25 cellular contexts compared by ENCODE assay signal in genomic region chr3:49880581-49881328, GRCh38. TPM values are rescaled to one million over a fixed set of nuclear protein-coding genes. Genes with fewer than 3 reads are reported as not detected.
A peak's percentile ranks its signal among the peaks of the same experiment; 100 is the strongest.
DNase-seq lines count a peak whose midpoint lies in the region; ATAC-seq and TF ChIP-seq lines count a peak whose summit lies in the region.
"Had no signal": no experiment of that assay in that cellular context is flagged by ENCODE, and none has a peak within 500 bp of the region (broad histone marks: within the 10 kb centered on the region; RNA-seq: fewer than 3 reads in every experiment).

No MANE protein-coding gene starts in this region.

- no peaks in the 10 kb centered on the region for H3K27me3 ChIP-seq in ectodermal cell (ENCODE audit: control insufficient read depth, insufficient read depth, low read length, poor library complexity, severe bottlenecking)
- H3K27me3 ChIP-seq in PC-9 (ENCODE audit: insufficient read depth, low read depth) = no peaks in the 10 kb centered on the region
- H3K27me3 ChIP-seq: SJSA1 had no signal

- CTCF ChIA-PET in PC-9 (lab: Charles Lee) = interaction anchor here (0.6 kb wide), 1 partner anchor 12 kb away, joined by 3 read pairs; no protein-coding TSS in a partner anchor

- H3K36me3 ChIP-seq in ectodermal cell (ENCODE audit: control insufficient read depth, insufficient read depth, low read length) = no peaks in the 10 kb centered on the region
- no peaks in the 10 kb centered on the region for H3K36me3 ChIP-seq in PC-9 (ENCODE audit: low read depth)
- H3K36me3 ChIP-seq: SJSA1, spleen had no signal

- H3K9me3 Mint-ChIP-seq in nephron progenitor cell = no peaks in the 10 kb centered on the region
- H3K9me3 Mint-ChIP-seq: activated B cell treated with CpG ODN at 0.5 μM for 24 hours; activated naive CD4-positive, alpha-beta T cell treated with anti-CD3 and anti-CD28 coated beads, Interleukin-2, amount 50 U/mL, for 72 hours; nephron had no signal

- intact Hi-C loops in PC-9 (cut with micrococcal nuclease; ENCODE audit: unreplicated experiment) = no loop called here

- no peak for ATAC-seq in HG03442 (IDR thresholded peaks at IDR 0.05; ENCODE audit: unreplicated experiment)
- ATAC-seq: activated CD8-positive, alpha-beta T cell treated with anti-CD3 and anti-CD28 coated beads, Interleukin-2, amount 10 ng/mL, durations not matched to agents 7 days and 5 days; activated naive CD4-positive, alpha-beta T cell treated with anti-CD3 and anti-CD28 coated beads, Interleukin-2, amount 50 U/mL, for 72 hours; T-helper 17 cell had no signal

- H3K36me3 Mint-ChIP-seq in nephron progenitor cell (ENCODE audit: low read depth) = no peaks in the 10 kb centered on the region
- H3K36me3 Mint-ChIP-seq: activated naive CD4-positive, alpha-beta T cell treated with anti-CD3 and anti-CD28 coated beads, Interleukin-2, amount 50 U/mL, for 72 hours had no signal

- TF ChIP-seq CTCF in nephron progenitor cell (IDR thresholded peaks at IDR 0.05) (no peak), PC-9 (conservative IDR thresholded peaks at IDR 0.05) (no peak)

- H3K9me3 ChIP-seq in ectodermal cell (ENCODE audit: control insufficient read depth, low read length) = no peaks in the 10 kb centered on the region
- no peaks in the 10 kb centered on the region for H3K9me3 ChIP-seq in PC-9 (ENCODE audit: insufficient read depth, low read depth)
- H3K9me3 ChIP-seq: SJSA1, spleen had no signal

- H3K4me1 Mint-ChIP-seq in nephron progenitor cell = peaks cover 38% of the 10 kb centered on the region
- H3K4me1 Mint-ChIP-seq: activated B cell treated with CpG ODN at 0.5 μM for 24 hours, T-helper 17 cell had no signal

- no TSS peak for BruUV-seq in PC-9 (replicated peaks; lab: Mats Ljungman, UMichigan)

- no peak overlapping the region for H3K4me3 Mint-ChIP-seq in nephron progenitor cell
- H3K4me3 Mint-ChIP-seq: activated B cell treated with CpG ODN at 0.5 μM for 24 hours; activated CD8-positive, alpha-beta T cell treated with anti-CD3 and anti-CD28 coated beads, Interleukin-2, amount 10 ng/mL, durations not matched to agents 7 days and 5 days; nephron; T-helper 17 cell had no signal

- peak overlapping the region; percentile 4 for H3K4me3 ChIP-seq in ectodermal cell (ENCODE audit: insufficient read depth, low read depth, low read length)
- H3K4me3 ChIP-seq in PC-9 = no peak overlapping the region
- H3K4me3 ChIP-seq: SJSA1, spleen had no signal

- H3K27ac ChIP-seq in ectodermal cell (ENCODE audit: insufficient read depth, low read depth, low read length, poor library complexity, severe bottlenecking) = peak overlapping the region; percentile 47
- H3K27ac ChIP-seq in PC-9 = no peak overlapping the region
- H3K27ac ChIP-seq: 22Rv1, SJSA1, spleen had no signal

- POLR2A ChIA-PET in PC-9 (lab: Charles Lee; ENCODE audit: unreplicated experiment) = interaction anchor here (0.7 kb wide), 2 partner anchors 20 to 72 kb away, joined by 4 to 5 read pairs; no protein-coding TSS in a partner anchor

- H3K9me2 ChIP-seq in PC-9 (ENCODE audit: insufficient read depth) = no peaks in the 10 kb centered on the region

- 19 to 24% methylated on average over 6 of the region's 6 CpGs for WGBS in ectodermal cell, 2 experiments

- H3F3A ChIP-seq in PC-9 (ENCODE audit: insufficient read depth, low read depth) = 0 out of 2 replicates have a peak, but pooled peaks cover 4% of the 10 kb centered on the region

- DNase-seq in DMS 273 (lab: John Stamatoyannopoulos, UW; ENCODE audit: unreplicated experiment) = peak; percentile 58
- no peak for DNase-seq in DMS 273 treated with DMSO at 0.1 percent for 48 hours (lab: John Stamatoyannopoulos, UW)
- peak; percentile 36 to 81 for DNase-seq in NCI-H524 (lab: John Stamatoyannopoulos, UW)
- peak; percentile 69 for DNase-seq in nephron progenitor cell
- no peak for DNase-seq in NCI-H146 treated with DMSO at 0.1 percent for 48 hours (lab: John Stamatoyannopoulos, UW; ENCODE audit: unreplicated experiment)
- no peak for DNase-seq in PC-9
- DNase-seq: activated B cell treated with CpG ODN at 0.5 μM for 24 hours; activated CD8-positive, alpha-beta T cell treated with anti-CD3 and anti-CD28 coated beads, Interleukin-2, amount 10 ng/mL, durations not matched to agents 7 days and 5 days; activated T-cell treated with anti-CD3 and anti-CD28 coated beads, Interleukin-2, amount 50 U/mL, for 48 hours; AML-193; EL; HCEC 1CT; kidney glomerular epithelial cell; NCI-H1930; spleen; stimulated activated CD4-positive, alpha-beta T cell treated with anti-CD3 and anti-CD28 coated beads, Interleukin-4, amount 100 ng/mL, for 4 hours; T-helper 17 cell had no signal

- H3K4me1 ChIP-seq in ectodermal cell (ENCODE audit: control insufficient read depth, insufficient read depth, low read length) (peaks cover 32% of the 10 kb centered on the region), PC-9 (replicated peaks; ENCODE audit: insufficient read depth) (no peaks in the 10 kb centered on the region)
- H3K4me1 ChIP-seq: SJSA1, spleen had no signal

- no peaks in the 10 kb centered on the region for H4K20me1 ChIP-seq in PC-9 (ENCODE audit: insufficient read depth)

- H3K27me3 Mint-ChIP-seq in nephron progenitor cell (ENCODE audit: low read depth, poor library complexity) = peaks cover 7% of the 10 kb centered on the region

- H2AFZ ChIP-seq in PC-9 = no peak overlapping the region

- H3K4me2 ChIP-seq in PC-9 = no peak overlapping the region

- no peaks in the 10 kb centered on the region for H3K79me2 ChIP-seq in PC-9 (ENCODE audit: low read depth)

- H3K27ac Mint-ChIP-seq in nephron progenitor cell = peak overlapping the region; percentile 85
- H3K27ac Mint-ChIP-seq: activated B cell treated with CpG ODN at 0.5 μM for 24 hours; activated CD8-positive, alpha-beta T cell treated with anti-CD3 and anti-CD28 coated beads, Interleukin-2, amount 10 ng/mL, durations not matched to agents 7 days and 5 days; activated naive CD4-positive, alpha-beta T cell treated with anti-CD3 and anti-CD28 coated beads, Interleukin-2, amount 50 U/mL, for 72 hours; nephron had no signal

RNA-seq across cellular contexts. Expression of gene CAMKV, which starts 11.0 kb away (rescaled TPM):
- polyA plus RNA-seq in ectodermal cell (2013, experiment 1 of 4) = 24.3 TPM
- polyA plus RNA-seq in ectodermal cell (2013, experiment 2 of 4) = 22.4 TPM
- 24.6 TPM for polyA plus RNA-seq in ectodermal cell (2013, experiment 3 of 4)
- 24.0 TPM for polyA plus RNA-seq in ectodermal cell (2013, experiment 4 of 4)
- total RNA-seq in PC-9 (2021) = not detected in 2 replicates
- total RNA-seq: activated B cell treated with CpG ODN at 0.5 μM for 24 hours; activated CD8-positive, alpha-beta T cell treated with anti-CD3 and anti-CD28 coated beads, Interleukin-2, amount 10 ng/mL, durations not matched to agents 7 days and 5 days; mesenteric fat pad; SJSA1; spleen had no signal
- polyA plus RNA-seq: spleen, urinary bladder had no signal

RNA-seq across cellular contexts. Expression of gene MST1R, which starts 22.9 kb away (rescaled TPM):
- polyA plus RNA-seq in ectodermal cell (2013, experiment 1 of 4) = 1.1 TPM
- 1.5 TPM for polyA plus RNA-seq in ectodermal cell (2013, experiment 2 of 4)
- 0.91 TPM for polyA plus RNA-seq in ectodermal cell (2013, experiment 3 of 4)
- 2.9 TPM for polyA plus RNA-seq in ectodermal cell (2013, experiment 4 of 4)
- 84.3 and 98.3 TPM in 2 replicates for total RNA-seq in PC-9 (2021)
- total RNA-seq: SJSA1 had no signal

RNA-seq across cellular contexts. Expression of gene TRAIP, which starts 24.4 kb away (rescaled TPM):
- polyA plus RNA-seq in ectodermal cell (2013, experiment 1 of 4) = 30.4 TPM
- 28.8 TPM for polyA plus RNA-seq in ectodermal cell (2013, experiment 2 of 4)
- 25.4 TPM for polyA plus RNA-seq in ectodermal cell (2013, experiment 3 of 4)
- polyA plus RNA-seq in ectodermal cell (2013, experiment 4 of 4) = 26.5 TPM
- 18.1 and 20.6 TPM in 2 replicates for total RNA-seq in PC-9 (2021)

RNA-seq across cellular contexts. Expression of gene MON1A, which starts 48.9 kb away (rescaled TPM):
- polyA plus RNA-seq in ectodermal cell (2013, experiment 1 of 4) = 10.0 TPM
- 7.7 TPM for polyA plus RNA-seq in ectodermal cell (2013, experiment 2 of 4)
- 7.5 TPM for polyA plus RNA-seq in ectodermal cell (2013, experiment 3 of 4)
- 7.8 TPM for polyA plus RNA-seq in ectodermal cell (2013, experiment 4 of 4)
- total RNA-seq in PC-9 (2021) = 4.8 and 5.5 TPM in 2 replicates

RNA-seq across cellular contexts. Expression of gene RBM6, which starts 59.2 kb away (rescaled TPM):
- polyA plus RNA-seq in ectodermal cell (2013, experiment 1 of 4) = 136 TPM
- 143 TPM for polyA plus RNA-seq in ectodermal cell (2013, experiment 2 of 4)
- polyA plus RNA-seq in ectodermal cell (2013, experiment 3 of 4) = 103 TPM
- 110 TPM for polyA plus RNA-seq in ectodermal cell (2013, experiment 4 of 4)
- 70.2 and 72.0 TPM in 2 replicates for total RNA-seq in PC-9 (2021)

Comparison
In these comparisons a context has a peak if more than half of its experiments do, and no peak if none do; other contexts are left out.
1. DNase-seq: peak in DMS 273 (single experiment), NCI-H524 (2 of 2) and nephron progenitor cell (single experiment); none in DMS 273 treated with DMSO at 0.1 percent for 48 hours (single experiment), NCI-H146 treated with DMSO at 0.1 percent for 48 hours (single experiment) and PC-9 (0 of 2).